ENCODE assay signal across 8 cellular contexts in genomic region chr9:68584110-68585033, GRCh38. TPM values are rescaled to one million over a fixed set of nuclear protein-coding genes. Genes with fewer than 3 reads are reported as not detected.
DNase-seq lines count a peak whose midpoint lies in the region; ATAC-seq, FAIRE-seq and TF ChIP-seq lines count a peak whose summit lies in the region.

No MANE protein-coding gene starts in this region.

- DNase-seq in AG09319 (ENCODE audit: extremely low read depth, low read depth) (peak; percentile 69), NCI-H2171 treated with DMSO at 0.1 percent for 48 hours (lab: John Stamatoyannopoulos, UW) (peak; percentile 80), WTC11 (ENCODE audit: low spot score) (peak; percentile 82), cardiac fibroblast (ENCODE audit: low read depth in 2 of 2) (peak; percentile 90 to 94), kidney (peak; percentile 88)
- DNase-seq in stimulated activated CD4-positive, alpha-beta T cell treated with anti-CD3 and anti-CD28 coated beads, Interleukin-1b, Interleukin-23, amount 100 ng/mL, for 48 hours: peak; percentile 82

- POLR2A ChIA-PET in WTC11 (lab: Charles Lee): no interaction called here

- intact Hi-C loops in kidney (cut with DNase I): loop anchor here (10.0 kb wide), 2 partner anchors 260 to 420 kb away; no protein-coding TSS in a partner anchor

- TF ChIP-seq CTCF in AG09319 (IDR thresholded peaks at IDR 0.05; ENCODE audit: low read depth, low read length) (no peak; the same call in none of the 2 replicates), WTC11 (IDR thresholded peaks at IDR 0.05) (peak; percentile 95), cardiac fibroblast (IDR thresholded peaks at IDR 0.05; ENCODE audit: low read depth, low read length) (peak; percentile 100), kidney (IDR thresholded peaks at IDR 0.05; ENCODE audit: borderline replicate concordance, extremely low read depth, insufficient read depth) (peak; percentile 94)

- H3K9ac ChIP-seq in kidney (ENCODE audit: low read length in 2 of 2): no peak overlapping the region

- peak; percentile 95 for FAIRE-seq in kidney (lab: Jason Lieb, UNC)

- H3K4me1 ChIP-seq in kidney (ENCODE audit: control insufficient read depth in 1 of 2, insufficient read depth in 1 of 2, low read depth in 1 of 2, low read length in 2 of 2): no peaks in the 10 kb centered on the region

- H3K9me3 Mint-ChIP-seq in WTC11: peaks cover 27% of the 10 kb centered on the region

- H3K36me3 ChIP-seq in kidney (ENCODE audit: control insufficient read depth in 1 of 2, insufficient read depth in 2 of 2, low read length in 2 of 2): no peaks in the 10 kb centered on the region

- peak; percentile 91 for ATAC-seq in GM18867 (IDR thresholded peaks at IDR 0.05; ENCODE audit: unreplicated experiment)
- ATAC-seq in HG03103 (IDR thresholded peaks at IDR 0.05; ENCODE audit: low read depth, unreplicated experiment): peak; percentile 76
- ATAC-seq in WTC11: peak; percentile 93

- H3K36me3 Mint-ChIP-seq in WTC11: no peaks in the 10 kb centered on the region

- H3K4me3 Mint-ChIP-seq in WTC11: peak overlapping the region; percentile 48

- H3K27me3 Mint-ChIP-seq in WTC11 (ENCODE audit: low read depth): peaks cover 4% of the 10 kb centered on the region

- no peak overlapping the region for H3K27ac ChIP-seq in kidney (ENCODE audit: low read depth in 2 of 2, low read length in 2 of 2)

- H3K27ac Mint-ChIP-seq in WTC11: peak overlapping the region; percentile 66; the same call in 1 of the 2 replicates

- H3K4me1 Mint-ChIP-seq in WTC11: peaks cover 8% of the 10 kb centered on the region

- CTCF ChIA-PET in WTC11 (lab: Charles Lee): interaction anchor here (0.6 to 2.3 kb wide), 24 partner anchors 11 to 442 kb away, joined by 3 to 27 read pairs (median 4); partner anchors contain the start of gene PIP5K1B

- H3K9me3 ChIP-seq in kidney (ENCODE audit: control insufficient read depth in 1 of 2, low read length in 2 of 2): no peaks in the 10 kb centered on the region

- H3K4me3 ChIP-seq in cardiac fibroblast (replicated peaks in 1 of 2; ENCODE audit: low read depth in 2 of 2, low read length in 2 of 2): no peak overlapping the region
- H3K4me3 ChIP-seq in kidney (ENCODE audit: low read length in 2 of 2): no peak overlapping the region

TF ChIP-seq in WTC11, 78 proteins besides CTCF, POLR2A, EP300 and RAD21:
- TF ChIP-seq GABPB1 (CRISPR knock-in tag; IDR thresholded peaks at IDR 0.05): no peak
- 0 out of 2 replicates have a peak, but pooled peaks have one; percentile 28 for TF ChIP-seq HMGXB4 (CRISPR knock-in tag; IDR thresholded peaks at IDR 0.05)

RNA-seq across cellular contexts. Expression of gene TMEM252, which starts 43.7 kb away (rescaled TPM):
- total RNA-seq in WTC11 (2021): not detected in 3 replicates
- total RNA-seq in kidney: 111 TPM
- 3.4 TPM for polyA plus RNA-seq in kidney (ENCODE audit: insufficient read depth, low read depth, low replicate concordance)

Comparison
In these comparisons a context has a peak if more than half of its experiments do, and no peak if none do; other contexts are left out.
1. RNA of gene TMEM252, which starts 43.7 kb away (total RNA-seq): 111 TPM in kidney (single experiment); not detected in WTC11; every median in the first group is over 100 times any median in the second.
2. Peak in every context shown above with its lines, with median percentiles within 50 percentile points of each other: DNase-seq and ATAC-seq.